Comparison of ENCODE assay signal across 14 cellular contexts in the genomic region with DNA sequence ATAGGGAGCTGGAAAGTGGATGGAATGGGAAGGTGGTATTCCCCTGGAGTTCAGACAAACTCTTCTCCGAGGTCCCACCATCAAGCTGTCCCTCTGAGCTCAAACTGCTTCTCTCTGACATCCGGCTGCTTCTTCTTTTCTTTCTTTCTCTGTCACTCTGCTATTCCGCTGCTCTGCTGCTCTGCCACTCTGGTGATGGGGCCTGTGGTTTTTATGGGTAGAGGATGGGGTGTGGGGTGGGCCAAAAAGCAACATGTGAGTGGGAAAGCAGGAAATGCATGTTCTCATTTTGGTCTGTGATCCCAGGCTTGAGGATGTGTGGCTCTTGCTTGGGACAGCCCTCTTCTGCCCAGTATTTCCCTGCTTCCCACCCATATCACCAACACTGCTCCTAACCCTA. TPM values are rescaled to one million over a fixed set of nuclear protein-coding genes. Genes with fewer than 3 reads are reported as not detected.
DNase-seq lines count a peak whose midpoint lies in the region; ATAC-seq, FAIRE-seq and TF ChIP-seq lines count a peak whose summit lies in the region.
"Had no signal": no experiment of that assay in that cellular context is flagged by ENCODE, and none has a peak within 500 bp of the region (broad histone marks: within the 10 kb centered on the region; RNA-seq: fewer than 3 reads in every experiment).

No MANE protein-coding gene starts in this region.

- H3K36me3 ChIP-seq in left lung, result no peaks in the 10 kb centered on the region
- H3K36me3 ChIP-seq: brain microvascular endothelial cell, sigmoid colon had no signal

- peak overlapping the region; percentile 60 for H3K4me3 Mint-ChIP-seq in T-helper 2 cell treated with Interferon-gamma antibody and Interleukin-4, amounts not matched to agents 5 μg/mL and 100 μg/mL, for 36 hours
- peak overlapping the region; percentile 64 for H3K4me3 Mint-ChIP-seq in activated naive CD4-positive, alpha-beta T cell treated with anti-CD3 and anti-CD28 coated beads, Interleukin-2, amount 50 U/mL, for 24 hours
- H3K4me3 Mint-ChIP-seq in stimulated activated effector memory CD8-positive, alpha-beta T cell treated with anti-CD3 and anti-CD28 coated beads, Interleukin-12 subunit alpha, Interleukin-12 subunit beta, amount 100 ng/mL, for 72 hours, result peak overlapping the region; percentile 72

- no peak for TF ChIP-seq CTCF in left lung (IDR thresholded peaks at IDR 0.05)

- H3K9me3 Mint-ChIP-seq in T-helper 2 cell treated with Interferon-gamma antibody and Interleukin-4, amounts not matched to agents 5 μg/mL and 100 μg/mL, for 36 hours, result peaks cover 23% of the 10 kb centered on the region
- H3K9me3 Mint-ChIP-seq in activated naive CD4-positive, alpha-beta T cell treated with anti-CD3 and anti-CD28 coated beads, Interleukin-2, amount 50 U/mL, for 24 hours, result peaks cover 20% of the 10 kb centered on the region
- H3K9me3 Mint-ChIP-seq in stimulated activated effector memory CD8-positive, alpha-beta T cell treated with anti-CD3 and anti-CD28 coated beads, Interleukin-12 subunit alpha, Interleukin-12 subunit beta, amount 100 ng/mL, for 72 hours, result no peaks in the 10 kb centered on the region

- H3K27me3 Mint-ChIP-seq in T-helper 2 cell treated with Interferon-gamma antibody and Interleukin-4, amounts not matched to agents 5 μg/mL and 100 μg/mL, for 36 hours (ENCODE audit: low read depth), result no peaks in the 10 kb centered on the region
- no peaks in the 10 kb centered on the region for H3K27me3 Mint-ChIP-seq in activated naive CD4-positive, alpha-beta T cell treated with anti-CD3 and anti-CD28 coated beads, Interleukin-2, amount 50 U/mL, for 24 hours

- no peak overlapping the region for H3K27ac ChIP-seq in left lung
- H3K27ac ChIP-seq: brain microvascular endothelial cell, RWPE1, sigmoid colon had no signal

- peaks cover 69% of the 10 kb centered on the region for H3K4me1 Mint-ChIP-seq in T-helper 2 cell treated with Interferon-gamma antibody and Interleukin-4, amounts not matched to agents 5 μg/mL and 100 μg/mL, for 36 hours (ENCODE audit: low read depth)
- H3K4me1 Mint-ChIP-seq in activated naive CD4-positive, alpha-beta T cell treated with anti-CD3 and anti-CD28 coated beads, Interleukin-2, amount 50 U/mL, for 24 hours, result peaks cover 85% of the 10 kb centered on the region
- peaks cover 74% of the 10 kb centered on the region for H3K4me1 Mint-ChIP-seq in stimulated activated effector memory CD8-positive, alpha-beta T cell treated with anti-CD3 and anti-CD28 coated beads, Interleukin-12 subunit alpha, Interleukin-12 subunit beta, amount 100 ng/mL, for 72 hours

- peak overlapping the region; percentile 82 for H3K27ac Mint-ChIP-seq in T-helper 2 cell treated with Interferon-gamma antibody and Interleukin-4, amounts not matched to agents 5 μg/mL and 100 μg/mL, for 36 hours
- H3K27ac Mint-ChIP-seq in activated naive CD4-positive, alpha-beta T cell treated with anti-CD3 and anti-CD28 coated beads, Interleukin-2, amount 50 U/mL, for 24 hours, result peak overlapping the region; percentile 88
- peak overlapping the region; percentile 95 for H3K27ac Mint-ChIP-seq in stimulated activated effector memory CD8-positive, alpha-beta T cell treated with anti-CD3 and anti-CD28 coated beads, Interleukin-12 subunit alpha, Interleukin-12 subunit beta, amount 100 ng/mL, for 72 hours

- no peak for DNase-seq in T-helper 2 cell treated with Interferon-gamma antibody and Interleukin-4, amounts not matched to agents 5 μg/mL and 100 μg/mL, for 36 hours (ENCODE audit: low spot score)
- peak in 1 of 2 donors; percentile 78 for DNase-seq in stimulated activated effector memory CD8-positive, alpha-beta T cell treated with anti-CD3 and anti-CD28 coated beads, Interleukin-12 subunit alpha, Interleukin-12 subunit beta, amount 100 ng/mL, for 72 hours (ENCODE audit: low spot score in 2 of 2)
- DNase-seq in left lung (no peak), frontal cortex (ENCODE audit: low spot score in 2 of 2) (no peak)
- DNase-seq: brain microvascular endothelial cell, erythroblast, IMR-90, NCI-H2171, sigmoid colon had no signal

- no peak for FAIRE-seq in frontal cortex (lab: Jason Lieb, UNC)

- no peak overlapping the region for H3K4me3 ChIP-seq in left lung
- H3K4me3 ChIP-seq: sigmoid colon had no signal

- intact Hi-C loops in left lung (cut with DNase I), result no loop called here

- H3K27me3 ChIP-seq in left lung, result no peaks in the 10 kb centered on the region
- H3K27me3 ChIP-seq: brain microvascular endothelial cell, sigmoid colon had no signal

- ATAC-seq in GM21723 (IDR thresholded peaks at IDR 0.05; ENCODE audit: unreplicated experiment) (peak; percentile 38), GM19452 (IDR thresholded peaks at IDR 0.05; ENCODE audit: unreplicated experiment) (no peak), GM19324 (IDR thresholded peaks at IDR 0.05; ENCODE audit: low FRiP score, unreplicated experiment) (no peak), left lung (no peak)
- ATAC-seq in stimulated activated effector memory CD8-positive, alpha-beta T cell treated with anti-CD3 and anti-CD28 coated beads, Interleukin-12 subunit alpha, Interleukin-12 subunit beta, amount 100 ng/mL, for 72 hours, result peak; percentile 71

- peaks cover 48% of the 10 kb centered on the region for H3K36me3 Mint-ChIP-seq in T-helper 2 cell treated with Interferon-gamma antibody and Interleukin-4, amounts not matched to agents 5 μg/mL and 100 μg/mL, for 36 hours (ENCODE audit: low read depth)
- peaks cover 21% of the 10 kb centered on the region for H3K36me3 Mint-ChIP-seq in activated naive CD4-positive, alpha-beta T cell treated with anti-CD3 and anti-CD28 coated beads, Interleukin-2, amount 50 U/mL, for 24 hours
- peaks cover 58% of the 10 kb centered on the region for H3K36me3 Mint-ChIP-seq in stimulated activated effector memory CD8-positive, alpha-beta T cell treated with anti-CD3 and anti-CD28 coated beads, Interleukin-12 subunit alpha, Interleukin-12 subunit beta, amount 100 ng/mL, for 72 hours

- peaks cover 0 to 30% of the 10 kb centered on the region in 2 donors for H3K4me1 ChIP-seq in left lung

- H3K9me3 ChIP-seq in left lung, result peaks cover 0 to 2% of the 10 kb centered on the region in 2 donors

RNA-seq across cellular contexts. Expression of a gene that starts 30.7 kb away (rescaled TPM):
- total RNA-seq in left lung, result not detected
- not detected for total RNA-seq in frontal cortex
- total RNA-seq: IMR-90, sigmoid colon had no signal

RNA-seq across cellular contexts. Expression of a gene that starts 32.7 kb away (rescaled TPM):
- total RNA-seq in left lung (10 to 100 TPM in 1 of 2 donors, 1 to 10 TPM in 1; 8.9 to 15.9 TPM), frontal cortex (15.5 TPM)

RNA-seq across cellular contexts. Expression of a gene that starts 58.5 kb away (rescaled TPM):
- total RNA-seq in left lung, result 1 to 10 TPM; 4.4 to 6.5 TPM
- total RNA-seq in frontal cortex, result not detected
- total RNA-seq: IMR-90 had no signal

Comparison
In these comparisons a context has a peak if more than half of its experiments do, and no peak if none do; other contexts are left out.
1. ATAC-seq: peak in GM21723 (single experiment) and stimulated activated effector memory CD8-positive, alpha-beta T cell treated with anti-CD3 and anti-CD28 coated beads, Interleukin-12 subunit alpha, Interleukin-12 subunit beta, amount 100 ng/mL, for 72 hours (single experiment); none in GM19452 (single experiment), GM19324 (single experiment) and left lung (single experiment).
2. Peak in every context shown above with its lines, with median percentiles within 50 percentile points of each other: H3K27ac Mint-ChIP-seq and H3K4me3 Mint-ChIP-seq.